Comparison of ENCODE assay signal across 26 cellular contexts in the genomic region with DNA sequence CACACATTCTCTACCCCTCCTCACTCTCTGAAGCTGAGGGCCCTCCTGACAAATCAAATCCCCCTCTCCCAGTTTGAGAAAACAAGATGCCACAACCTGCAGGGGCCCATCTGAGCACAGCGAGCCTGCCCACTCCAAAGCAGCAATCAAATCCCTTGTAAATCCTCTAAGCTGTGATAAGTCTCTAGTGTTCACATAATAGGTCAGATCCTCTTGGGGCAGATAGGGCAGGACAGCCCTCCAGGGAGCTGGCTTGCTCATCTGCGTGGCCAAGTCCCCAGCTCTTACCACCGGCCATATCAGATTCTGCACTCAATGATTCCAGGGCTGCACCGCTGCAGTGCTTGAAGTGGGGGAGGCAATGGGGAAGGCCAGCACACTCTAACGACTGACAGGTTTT. TPM values are rescaled to one million over a fixed set of nuclear protein-coding genes. Genes with fewer than 3 reads are reported as not detected.
DNase-seq lines count a peak whose midpoint lies in the region; ATAC-seq and TF ChIP-seq lines count a peak whose summit lies in the region.
"Had no signal": no experiment of that assay in that cellular context is flagged by ENCODE, and none has a peak within 500 bp of the region (broad histone marks: within the 10 kb centered on the region; RNA-seq: fewer than 3 reads in every experiment).

No MANE protein-coding gene starts in this region.

- no peak overlapping the region for H3K4me3 Mint-ChIP-seq in GM23338
- peak overlapping the region; percentile 3 for H3K4me3 Mint-ChIP-seq in endodermal cell
- H3K4me3 Mint-ChIP-seq in progenitor cell of endocrine pancreas (ENCODE audit: low read depth): no peak overlapping the region
- H3K4me3 Mint-ChIP-seq: activated CD8-positive, alpha-beta memory T cell treated with anti-CD3 and anti-CD28 coated beads, Interleukin-2, amount 10 ng/mL, durations not matched to agents 7 days and 5 days; activated T-cell treated with anti-CD3 and anti-CD28 coated beads, Interleukin-2, amount 50 U/mL, for 4 hours; natural killer cell; stimulated activated effector memory CD8-positive, alpha-beta T cell treated with anti-CD3 and anti-CD28 coated beads, Interleukin-12 subunit alpha, Interleukin-12 subunit beta, amount 100 ng/mL, for 72 hours; type B pancreatic cell had no signal

- H3K9ac ChIP-seq in endodermal cell (ENCODE audit: extremely low read depth, low read length, poor library complexity, severe bottlenecking): no peak overlapping the region

- H3K27ac ChIP-seq in GM23338 (ENCODE audit: low read depth): no peak overlapping the region
- no peak overlapping the region for H3K27ac ChIP-seq in endodermal cell (ENCODE audit: low read depth, low read length)
- H3K27ac ChIP-seq: C4-2B, lower lobe of right lung had no signal

- H3K4me3 ChIP-seq in GM23338 (no peak overlapping the region), endodermal cell (ENCODE audit: low read length) (no peak overlapping the region)
- H3K4me3 ChIP-seq: lower lobe of right lung had no signal

- H3K27ac Mint-ChIP-seq in GM23338: no peak overlapping the region
- H3K27ac Mint-ChIP-seq in endodermal cell: no peak overlapping the region
- H3K27ac Mint-ChIP-seq in progenitor cell of endocrine pancreas: peak overlapping the region; percentile 81
- H3K27ac Mint-ChIP-seq: activated CD8-positive, alpha-beta memory T cell treated with anti-CD3 and anti-CD28 coated beads, Interleukin-2, amount 10 ng/mL, durations not matched to agents 7 days and 5 days; natural killer cell; stimulated activated effector memory CD8-positive, alpha-beta T cell treated with anti-CD3 and anti-CD28 coated beads, Interleukin-12 subunit alpha, Interleukin-12 subunit beta, amount 100 ng/mL, for 72 hours; type B pancreatic cell had no signal

- no peak overlapping the region for H3K4me2 ChIP-seq in GM23338

- H2AFZ ChIP-seq in GM23338: peak overlapping the region; percentile 79

- H3F3A ChIP-seq in GM23338 (replicated peaks; ENCODE audit: low read depth): no peaks in the 10 kb centered on the region

- TF ChIP-seq CTCF in GM23338 (conservative IDR thresholded peaks at IDR 0.05; ENCODE audit: low read depth in 2 of 2): no peak
- TF ChIP-seq CTCF in endodermal cell (conservative IDR thresholded peaks at IDR 0.05): peak; percentile 13
- TF ChIP-seq CTCF in progenitor cell of endocrine pancreas (IDR thresholded peaks at IDR 0.05; ENCODE audit: unreplicated experiment): no peak

- H3K4me1 ChIP-seq in GM23338 (ENCODE audit: insufficient read depth) (no peaks in the 10 kb centered on the region), endodermal cell (ENCODE audit: control insufficient read depth, insufficient read depth, low read length) (peaks cover 23% of the 10 kb centered on the region)
- H3K4me1 ChIP-seq: Caco-2, lower lobe of right lung had no signal

- peaks cover 10% of the 10 kb centered on the region for H3K9me2 ChIP-seq in GM23338 (ENCODE audit: insufficient read depth)

- H3K36me3 ChIP-seq in GM23338 (ENCODE audit: insufficient read depth) (no peaks in the 10 kb centered on the region), endodermal cell (ENCODE audit: control insufficient read depth, insufficient read depth, low read length) (no peaks in the 10 kb centered on the region)
- H3K36me3 ChIP-seq: lower lobe of right lung had no signal

- H3K4me1 Mint-ChIP-seq in GM23338 (peaks cover 9% of the 10 kb centered on the region; the same call in 2 of the 3 replicates), endodermal cell (peaks cover 55% of the 10 kb centered on the region), progenitor cell of endocrine pancreas (ENCODE audit: low read depth) (peaks cover 31% of the 10 kb centered on the region)

- H3K27me3 ChIP-seq in GM23338 (ENCODE audit: insufficient read depth): no peaks in the 10 kb centered on the region
- peaks cover 97% of the 10 kb centered on the region for H3K27me3 ChIP-seq in endodermal cell (ENCODE audit: control insufficient read depth, insufficient read depth, low read length, poor library complexity, severe bottlenecking)

- no peaks in the 10 kb centered on the region for H4K20me1 ChIP-seq in GM23338 (replicated peaks; ENCODE audit: insufficient read depth)

- DNase-seq in GM23338 (ENCODE audit: low spot score): no peak
- DNase-seq in OCI-M1 (lab: John Stamatoyannopoulos, UW): peak; percentile 6
- peak; percentile 65 for DNase-seq in endodermal cell
- DNase-seq in progenitor cell of endocrine pancreas (ENCODE audit: low spot score, unreplicated experiment): no peak
- DNase-seq: activated CD4-positive, alpha-beta T cell treated with anti-CD3 and anti-CD28 coated beads, Interleukin-2, amount 50 U/mL, for 4 hours; activated CD8-positive, alpha-beta memory T cell treated with anti-CD3 and anti-CD28 coated beads, Interleukin-2, amount 10 ng/mL, durations not matched to agents 7 days and 5 days; activated gamma-delta T cell; activated T-cell treated with anti-CD3 and anti-CD28 coated beads, Interleukin-2, amount 50 U/mL, for 4 hours; Caco-2; cortex of kidney; GOT3; KBM-7; kidney glomerular epithelial cell; lower lobe of right lung; natural killer cell; NCI-H1417; NCI-H446; stimulated activated CD4-positive, alpha-beta T cell treated with anti-CD3 and anti-CD28 coated beads, Interleukin-15, amount 100 ng/mL, for 24 hours had no signal

- H3K79me2 ChIP-seq in GM23338 (replicated peaks; ENCODE audit: insufficient read depth): no peaks in the 10 kb centered on the region

- no peaks in the 10 kb centered on the region for H3K9me3 Mint-ChIP-seq in GM23338
- no peaks in the 10 kb centered on the region for H3K9me3 Mint-ChIP-seq in endodermal cell
- H3K9me3 Mint-ChIP-seq in progenitor cell of endocrine pancreas (ENCODE audit: low read depth): no peaks in the 10 kb centered on the region
- H3K9me3 Mint-ChIP-seq: activated T-cell treated with anti-CD3 and anti-CD28 coated beads, Interleukin-2, amount 50 U/mL, for 4 hours; natural killer cell; stimulated activated effector memory CD8-positive, alpha-beta T cell treated with anti-CD3 and anti-CD28 coated beads, Interleukin-12 subunit alpha, Interleukin-12 subunit beta, amount 100 ng/mL, for 72 hours; type B pancreatic cell had no signal

- H3K9me3 ChIP-seq in endodermal cell (ENCODE audit: control insufficient read depth, low read length): no peaks in the 10 kb centered on the region
- H3K9me3 ChIP-seq: Caco-2, lower lobe of right lung had no signal

- WGBS in endodermal cell (ENCODE audit: insufficient coverage in 1 of 2, insufficient read length in 1 of 2), 2 experiments: 38 to 42% methylated on average over 1 to 5 of the region's 5 CpGs

- ATAC-seq in GM23338 (peak; percentile 36), HG03025 (IDR thresholded peaks at IDR 0.05; ENCODE audit: low FRiP score, unreplicated experiment) (no peak), GM19324 (IDR thresholded peaks at IDR 0.05; ENCODE audit: low FRiP score, unreplicated experiment) (no peak), HG03045 (IDR thresholded peaks at IDR 0.05; ENCODE audit: unreplicated experiment) (no peak)
- ATAC-seq: activated CD4-positive, CD25-positive, alpha-beta regulatory T cell treated with anti-CD3 and anti-CD28 coated beads, Interleukin-2, amount 50 U/mL, for 24 hours; activated CD8-positive, alpha-beta memory T cell treated with anti-CD3 and anti-CD28 coated beads, Interleukin-2, amount 10 ng/mL, durations not matched to agents 7 days and 5 days; activated T-cell treated with anti-CD3 and anti-CD28 coated beads, Interleukin-2, amount 50 U/mL, for 4 hours; esophagus mucosa; lower lobe of right lung; natural killer cell; stimulated activated effector memory CD8-positive, alpha-beta T cell treated with anti-CD3 and anti-CD28 coated beads, Interleukin-12 subunit alpha, Interleukin-12 subunit beta, amount 100 ng/mL, for 72 hours had no signal

- H3K36me3 Mint-ChIP-seq in GM23338 (ENCODE audit: low read depth) (no peaks in the 10 kb centered on the region), endodermal cell (ENCODE audit: low read depth) (no peaks in the 10 kb centered on the region), progenitor cell of endocrine pancreas (ENCODE audit: insufficient read depth) (no peaks in the 10 kb centered on the region)
- H3K36me3 Mint-ChIP-seq: activated CD8-positive, alpha-beta memory T cell treated with anti-CD3 and anti-CD28 coated beads, Interleukin-2, amount 10 ng/mL, durations not matched to agents 7 days and 5 days; natural killer cell; stimulated activated effector memory CD8-positive, alpha-beta T cell treated with anti-CD3 and anti-CD28 coated beads, Interleukin-12 subunit alpha, Interleukin-12 subunit beta, amount 100 ng/mL, for 72 hours; type B pancreatic cell had no signal

- H3K27me3 Mint-ChIP-seq in GM23338 (ENCODE audit: insufficient read depth, low read depth, poor library complexity) (peaks cover 6% of the 10 kb centered on the region), endodermal cell (ENCODE audit: insufficient read depth) (peaks cover 84% of the 10 kb centered on the region), progenitor cell of endocrine pancreas (peaks cover 58% of the 10 kb centered on the region)

TF ChIP-seq in GM23338, 12 proteins besides CTCF, POLR2A, EP300 and RAD21 (continues in another document):
- TF ChIP-seq JUNB (IDR thresholded peaks at IDR 0.05; ENCODE audit: unreplicated experiment): no peak
- TF ChIP-seq POLR2AphosphoS5 (IDR thresholded peaks at IDR 0.05; ENCODE audit: low read depth): no peak
- TF ChIP-seq EZH2phosphoT487 (IDR thresholded peaks at IDR 0.05; ENCODE audit: unreplicated experiment): no peak

RNA-seq across cellular contexts. Expression of a gene that starts 29.6 kb away (rescaled TPM):
- 0.12 and 0.21 TPM in 2 replicates for total RNA-seq in GM23338 (2014; rRNA removed; shearing (Covaris generic))
- 0.16 and 0.31 TPM in 2 replicates for polyA plus RNA-seq in GM23338 (2016; fragmentation: Nextera tagmentation; extraction: Ambion mirVana)
- under 1 TPM in 1 of 2 donors, not detected in 1; 0.20 TPM for total RNA-seq in endodermal cell
- polyA plus RNA-seq in endodermal cell (2013, experiment 1 of 2): 2.2 TPM
- polyA plus RNA-seq in endodermal cell (2013, experiment 2 of 2): 2.0 TPM
- total RNA-seq in progenitor cell of endocrine pancreas: 0.22 TPM in 1 of 2 replicates, not detected in the other
- total RNA-seq: Caco-2 had no signal

Comparison
In these comparisons a context has a peak if more than half of its experiments do, and no peak if none do; other contexts are left out.
1. DNase-seq: peak in OCI-M1 (single experiment) and endodermal cell (single experiment); none in GM23338 (single experiment) and progenitor cell of endocrine pancreas (single experiment).